ENCODE assay signal across 21 cellular contexts in genomic region chr13:29550589-29550988, GRCh38. TPM values are rescaled to one million over a fixed set of nuclear protein-coding genes. Genes with fewer than 3 reads are reported as not detected.
DNase-seq lines count a peak whose midpoint lies in the region; ATAC-seq and TF ChIP-seq lines count a peak whose summit lies in the region.
"Had no signal": no experiment of that assay in that cellular context is flagged by ENCODE, and none has a peak within 500 bp of the region (broad histone marks: within the 10 kb centered on the region; RNA-seq: fewer than 3 reads in every experiment).

No MANE protein-coding gene starts in this region.

- no peaks in the 10 kb centered on the region for H3K9me3 Mint-ChIP-seq in activated T-cell treated with anti-CD3 and anti-CD28 coated beads, Interleukin-2, amount 50 U/mL, for 72 hours
- no peaks in the 10 kb centered on the region for H3K9me3 Mint-ChIP-seq in activated T-cell treated with anti-CD3 and anti-CD28 coated beads, Interleukin-2, amount 50 U/mL, for 4 hours
- H3K9me3 Mint-ChIP-seq: CD8-positive, alpha-beta memory T cell had no signal

- POLR2A ChIA-PET in RWPE1 (lab: Yijun Ruan, JAX; ENCODE audit: low non-redundant PET), result no interaction called here

- CTCF ChIA-PET in RWPE1 (lab: Yijun Ruan, JAX), result interaction anchor here (0.6 kb wide), 2 partner anchors 25 to 1355 kb away, joined by 6 to 10 read pairs; no protein-coding TSS in a partner anchor

- H3K36me3 Mint-ChIP-seq in activated T-cell treated with anti-CD3 and anti-CD28 coated beads, Interleukin-2, amount 50 U/mL, for 72 hours (ENCODE audit: insufficient read depth in 2 of 2), result peaks cover 15 to 43% of the 10 kb centered on the region in 2 donors
- peaks cover 64% of the 10 kb centered on the region for H3K36me3 Mint-ChIP-seq in activated T-cell treated with anti-CD3 and anti-CD28 coated beads, Interleukin-2, amount 50 U/mL, for 4 hours (ENCODE audit: insufficient read depth)

- no peaks in the 10 kb centered on the region for H3K27me3 Mint-ChIP-seq in activated T-cell treated with anti-CD3 and anti-CD28 coated beads, Interleukin-2, amount 50 U/mL, for 72 hours (ENCODE audit: low read depth)
- H3K27me3 Mint-ChIP-seq in activated T-cell treated with anti-CD3 and anti-CD28 coated beads, Interleukin-2, amount 50 U/mL, for 4 hours (ENCODE audit: low read depth), result no peaks in the 10 kb centered on the region
- H3K27me3 Mint-ChIP-seq: CD8-positive, alpha-beta memory T cell had no signal

- no peak for DNase-seq in activated T-cell treated with anti-CD3 and anti-CD28 coated beads, Interleukin-2, amount 50 U/mL, for 72 hours
- no peak for DNase-seq in activated T-cell treated with anti-CD3 and anti-CD28 coated beads, Interleukin-2, amount 50 U/mL, for 4 hours
- no peak for DNase-seq in RWPE1 (ENCODE audit: low spot score)
- DNase-seq in astrocyte of the spinal cord (ENCODE audit: low read depth, low spot score), result peak; percentile 62
- DNase-seq in smooth muscle cell of the brain vasculature (ENCODE audit: low read depth, low spot score), result peak; percentile 20
- no peak for DNase-seq in NCI-H128 (lab: John Stamatoyannopoulos, UW; ENCODE audit: unreplicated experiment)
- DNase-seq: CD8-positive, alpha-beta memory T cell; EL; GF-D8; GOT3; HCEC 1CT; Kasumi-1; NCI-H1092 treated with DMSO at 0.1 percent for 48 hours; NCI-H2081; NCI-H2171; NCI-H526; Right ventricle myocardium superior had no signal

- H3K4me1 Mint-ChIP-seq in activated T-cell treated with anti-CD3 and anti-CD28 coated beads, Interleukin-2, amount 50 U/mL, for 72 hours (ENCODE audit: low read depth), result peaks cover 17% of the 10 kb centered on the region
- H3K4me1 Mint-ChIP-seq in activated T-cell treated with anti-CD3 and anti-CD28 coated beads, Interleukin-2, amount 50 U/mL, for 4 hours (ENCODE audit: low read depth), result peaks cover 4% of the 10 kb centered on the region

- H3K27ac Mint-ChIP-seq in activated T-cell treated with anti-CD3 and anti-CD28 coated beads, Interleukin-2, amount 50 U/mL, for 72 hours, result peak overlapping the region; percentile 11

- no peak for ATAC-seq in activated T-cell treated with anti-CD3 and anti-CD28 coated beads, Interleukin-2, amount 50 U/mL, for 72 hours (replicated peaks in 1 of 2)
- ATAC-seq in activated T-cell treated with anti-CD3 and anti-CD28 coated beads, Interleukin-2, amount 50 U/mL, for 4 hours, result no peak
- ATAC-seq in HG03432 (IDR thresholded peaks at IDR 0.05; ENCODE audit: unreplicated experiment), result no peak
- no peak for ATAC-seq in HG02970 (IDR thresholded peaks at IDR 0.05; ENCODE audit: low FRiP score, unreplicated experiment)

- H3K27ac ChIP-seq in RWPE1, result 0 out of 2 replicates have a peak overlapping the region, but pooled peaks have one; percentile 1
- H3K27ac ChIP-seq: 22Rv1; BLaER1 treated with 17β-estradiol and CSF1 and Interleukin-3, amounts not matched to agents 10 nM and 100 nM had no signal

- in situ Hi-C loops in astrocyte of the spinal cord (cut with HindIII; ENCODE audit: low sequenced_read_pairs), result no loop called here

- no peak overlapping the region for H3K4me3 Mint-ChIP-seq in activated T-cell treated with anti-CD3 and anti-CD28 coated beads, Interleukin-2, amount 50 U/mL, for 72 hours
- H3K4me3 Mint-ChIP-seq in activated T-cell treated with anti-CD3 and anti-CD28 coated beads, Interleukin-2, amount 50 U/mL, for 4 hours, result no peak overlapping the region
- H3K4me3 Mint-ChIP-seq: CD8-positive, alpha-beta memory T cell had no signal

- H3K4me3 ChIP-seq in astrocyte of the spinal cord (ENCODE audit: low read depth, low read length), result no peak overlapping the region
- H3K4me3 ChIP-seq: BLaER1 treated with 17β-estradiol and CSF1 and Interleukin-3, amounts not matched to agents 10 nM and 100 nM had no signal

- TF ChIP-seq CTCF in RWPE1 (conservative IDR thresholded peaks at IDR 0.05; ENCODE audit: low read depth) (no peak), astrocyte of the spinal cord (IDR thresholded peaks at IDR 0.05; ENCODE audit: low read depth, low read length) (no peak)

RNA-seq across cellular contexts. Expression of gene SLC7A1, which starts 44.9 kb away (rescaled TPM):
- total RNA-seq in activated T-cell treated with anti-CD3 and anti-CD28 coated beads, Interleukin-2, amount 50 U/mL, for 72 hours, result 100 to 1,000 TPM; 191 to 193 TPM
- 100 to 1,000 TPM; 173 to 216 (median 180) TPM for total RNA-seq in activated T-cell treated with anti-CD3 and anti-CD28 coated beads, Interleukin-2, amount 50 U/mL, for 4 hours

Comparison
In these comparisons a context has a peak if more than half of its experiments do, and no peak if none do; other contexts are left out.
1. DNase-seq: peak in astrocyte of the spinal cord (single experiment) and smooth muscle cell of the brain vasculature (single experiment); none in activated T-cell treated with anti-CD3 and anti-CD28 coated beads, Interleukin-2, amount 50 U/mL, for 72 hours (0 of 2), activated T-cell treated with anti-CD3 and anti-CD28 coated beads, Interleukin-2, amount 50 U/mL, for 4 hours (single experiment), RWPE1 (single experiment) and NCI-H128 (single experiment).